Comparison of ENCODE assay signal across 9 cellular contexts in genomic region chr4:76748649-76749048, GRCh38.
DNase-seq lines count a peak whose midpoint lies in the region; ATAC-seq and TF ChIP-seq lines count a peak whose summit lies in the region.
"Had no signal": no experiment of that assay in that cellular context is flagged by ENCODE, and none has a peak within 500 bp of the region (broad histone marks: within the 10 kb centered on the region; RNA-seq: fewer than 3 reads in every experiment).

No MANE protein-coding gene starts in this region.

- ATAC-seq in HG03045 (IDR thresholded peaks at IDR 0.05; ENCODE audit: unreplicated experiment) = no peak
- no peak for ATAC-seq in HG03097 (IDR thresholded peaks at IDR 0.05; ENCODE audit: low FRiP score, unreplicated experiment)
- no peak for ATAC-seq in HG02840 (IDR thresholded peaks at IDR 0.05; ENCODE audit: low FRiP score, unreplicated experiment)

- peak overlapping the region; percentile 10 for H3K27ac Mint-ChIP-seq in chondrocyte (ENCODE audit: unreplicated experiment)

- no peak overlapping the region for H3K4me3 ChIP-seq in parathyroid adenoma (ENCODE audit: low read depth, low read length)
- H3K4me3 ChIP-seq: skin epidermis had no signal

- H3K9me3 ChIP-seq in parathyroid adenoma (ENCODE audit: control insufficient read depth, low read length) = no peaks in the 10 kb centered on the region

- H3K4me1 Mint-ChIP-seq in chondrocyte (ENCODE audit: low read depth) = peaks cover 79% of the 10 kb centered on the region

- H3K36me3 Mint-ChIP-seq in chondrocyte (ENCODE audit: low read depth) = peaks cover 5% of the 10 kb centered on the region

- H3K27me3 Mint-ChIP-seq in chondrocyte (ENCODE audit: low read depth) = no peaks in the 10 kb centered on the region

- H3K27ac ChIP-seq in 22Rv1 (no peak overlapping the region), parathyroid adenoma (no peak overlapping the region)
- H3K27ac ChIP-seq: skin epidermis had no signal

- H3K9ac ChIP-seq in parathyroid adenoma = no peak overlapping the region

- no peaks in the 10 kb centered on the region for H3K36me3 ChIP-seq in parathyroid adenoma (ENCODE audit: control insufficient read depth, insufficient read depth, low read length)

- no peak overlapping the region for H3K4me3 Mint-ChIP-seq in chondrocyte (ENCODE audit: unreplicated experiment)

- peaks cover 6% of the 10 kb centered on the region for H3K9me3 Mint-ChIP-seq in chondrocyte (ENCODE audit: low read depth)

- DNase-seq in NCI-H460 (ENCODE audit: extremely low read depth, low read depth) (peak; percentile 36), chondrocyte (ENCODE audit: low spot score) (no peak)

- H2AFZ ChIP-seq in parathyroid adenoma = no peak overlapping the region

- no peaks in the 10 kb centered on the region for H3K79me2 ChIP-seq in parathyroid adenoma

- peaks cover 2% of the 10 kb centered on the region for H3K4me1 ChIP-seq in parathyroid adenoma

- H3K27me3 ChIP-seq in parathyroid adenoma (ENCODE audit: control insufficient read depth, insufficient read depth, low read length) = no peaks in the 10 kb centered on the region

- TF ChIP-seq CTCF in 22Rv1 (IDR thresholded peaks at IDR 0.05) (peak; percentile 84), GM12874 (IDR thresholded peaks at IDR 0.05; ENCODE audit: insufficient read depth, low read depth, low read length) (peak; percentile 17; the same call in 1 of the 2 replicates), chondrocyte (IDR thresholded peaks at IDR 0.05) (peak; percentile 79), parathyroid adenoma (IDR thresholded peaks at IDR 0.05) (peak; percentile 25)

- H3K4me2 ChIP-seq in parathyroid adenoma (ENCODE audit: low read length) = peak overlapping the region; percentile 30

Comparison
In these comparisons a context has a peak if more than half of its experiments do, and no peak if none do; other contexts are left out.
1. CTCF ChIP-seq: peak in every context shown above with its lines; median percentile 84 in 22Rv1; 79 in chondrocyte; 25 in parathyroid adenoma; 17 in GM12874.